In the genomic region with DNA sequence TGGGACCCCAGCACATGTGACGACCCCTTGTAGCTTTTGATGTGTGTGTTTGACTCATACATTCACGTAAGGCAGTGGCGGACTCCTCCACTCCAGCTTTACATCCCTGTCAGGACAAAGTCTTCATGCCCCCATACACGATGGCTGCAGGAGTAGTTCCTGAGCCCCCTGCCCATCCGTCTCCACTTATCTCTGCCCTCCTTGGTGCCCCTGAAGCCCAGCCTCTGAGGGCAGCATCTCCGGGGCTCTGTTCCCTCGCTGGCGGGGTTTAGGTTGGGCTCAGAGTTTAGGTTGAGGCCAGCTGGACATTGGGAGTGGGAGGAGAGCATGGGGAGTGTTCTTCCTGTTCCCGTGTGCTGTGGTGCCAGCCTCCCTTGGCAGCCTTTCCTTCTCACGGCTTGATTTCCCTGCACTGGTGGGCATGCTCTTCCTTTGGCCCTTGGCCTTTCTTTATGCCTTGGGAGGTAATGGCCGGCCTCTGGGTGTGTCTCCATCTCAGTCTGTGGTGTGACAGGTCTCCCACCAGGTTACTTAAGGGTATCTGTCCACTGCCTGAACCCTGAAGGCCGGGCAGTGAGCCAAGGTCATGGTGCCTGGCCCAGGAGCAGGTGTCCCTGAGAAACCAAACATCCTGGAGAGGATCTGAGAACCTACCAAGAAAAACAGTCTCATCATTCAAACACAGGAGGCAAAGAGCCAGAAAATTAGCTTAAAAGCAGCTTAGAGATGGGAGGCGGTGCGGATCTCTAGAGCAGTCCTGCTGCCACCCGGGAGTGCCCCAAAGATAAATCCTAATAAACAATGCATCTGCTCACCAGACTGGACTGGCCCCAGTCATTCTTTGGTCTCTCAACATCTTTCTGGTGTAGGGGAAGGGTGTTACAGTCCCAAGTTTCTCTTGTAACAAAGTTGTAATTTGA, we compare ENCODE assay signal across 16 cellular contexts.
"Had no signal": no experiment of that assay in that cellular context is flagged by ENCODE, and none has a peak within 500 bp of the region (broad histone marks: within the 10 kb centered on the region; RNA-seq: fewer than 3 reads in every experiment).

No MANE protein-coding gene starts in this region.

- ATAC-seq: gastroesophageal sphincter; left ventricle myocardium superior; stimulated activated naive B cell treated with anti-CD40 and anti-IgM and Interleukin-4, amounts not matched to agents 10 μg/mL and 1 μg/mL and 100 μg/mL, for 72 hours; WTC11 had no signal

- H3K4me3 ChIP-seq: cardiac muscle cell, gastroesophageal sphincter, right atrium auricular region, smooth muscle cell, upper lobe of left lung had no signal

- H3K36me3 ChIP-seq: cardiac muscle cell, gastroesophageal sphincter, neutrophil, right atrium auricular region, upper lobe of left lung had no signal

- DNase-seq: activated CD4-positive, alpha-beta T cell treated with anti-CD3 and anti-CD28 coated beads for 48 hours; activated CD8-positive, alpha-beta memory T cell treated with anti-CD3 and anti-CD28 coated beads for 24 hours; activated naive CD4-positive, alpha-beta T cell; effector memory CD4-positive, alpha-beta T cell; left ventricle myocardium superior; mesendoderm; posterior cingulate gyrus; stimulated activated naive B cell treated with anti-CD40 and anti-IgM and Interleukin-4, amounts not matched to agents 10 μg/mL and 1 μg/mL and 100 μg/mL, for 72 hours had no signal

- H3K27ac Mint-ChIP-seq: stimulated activated naive B cell treated with anti-CD40 and anti-IgM and Interleukin-4, amounts not matched to agents 10 μg/mL and 1 μg/mL and 100 μg/mL, for 72 hours; T-helper 1 cell treated with Interleukin-12 subunit alpha and Interleukin-12 subunit beta and Interleukin-4 antibody, amounts not matched to agents 30 μg/mL and 1 μg/mL, for 36 hours; WTC11 had no signal

- H3K4me3 Mint-ChIP-seq: stimulated activated naive B cell treated with anti-CD40 and anti-IgM and Interleukin-4, amounts not matched to agents 10 μg/mL and 1 μg/mL and 100 μg/mL, for 72 hours; T-helper 1 cell treated with Interleukin-12 subunit alpha and Interleukin-12 subunit beta and Interleukin-4 antibody, amounts not matched to agents 30 μg/mL and 1 μg/mL, for 36 hours; WTC11 had no signal

- H3K9me3 ChIP-seq: gastroesophageal sphincter, neutrophil, upper lobe of left lung had no signal

- H3K4me1 Mint-ChIP-seq: stimulated activated naive B cell treated with anti-CD40 and anti-IgM and Interleukin-4, amounts not matched to agents 10 μg/mL and 1 μg/mL and 100 μg/mL, for 72 hours; WTC11 had no signal

- H3K36me3 Mint-ChIP-seq: stimulated activated naive B cell treated with anti-CD40 and anti-IgM and Interleukin-4, amounts not matched to agents 10 μg/mL and 1 μg/mL and 100 μg/mL, for 72 hours had no signal

- H3K4me1 ChIP-seq: gastroesophageal sphincter, right atrium auricular region, upper lobe of left lung had no signal

- H3K9me3 Mint-ChIP-seq: stimulated activated naive B cell treated with anti-CD40 and anti-IgM and Interleukin-4, amounts not matched to agents 10 μg/mL and 1 μg/mL and 100 μg/mL, for 72 hours had no signal
